ENCODE assay signal across 1 cellular context in genomic region chr7:2879354-2879753, GRCh38.
TF ChIP-seq lines count a peak whose summit lies in the region.

No MANE protein-coding gene starts in this region.

TF ChIP-seq in WTC11, 78 proteins besides CTCF, POLR2A, EP300 and RAD21 (continued from another document):
- TF ChIP-seq ZSCAN18 (CRISPR knock-in tag; IDR thresholded peaks at IDR 0.05) (no peak), HMGA2 (CRISPR knock-in tag; IDR thresholded peaks at IDR 0.05) (no peak), SP1 (CRISPR knock-in tag; conservative IDR thresholded peaks at IDR 0.05) (no peak), CDX4 (CRISPR knock-in tag; IDR thresholded peaks at IDR 0.05; ENCODE audit: borderline replicate concordance) (no peak)
